ENCODE assay signal across 26 cellular contexts in the genomic region with DNA sequence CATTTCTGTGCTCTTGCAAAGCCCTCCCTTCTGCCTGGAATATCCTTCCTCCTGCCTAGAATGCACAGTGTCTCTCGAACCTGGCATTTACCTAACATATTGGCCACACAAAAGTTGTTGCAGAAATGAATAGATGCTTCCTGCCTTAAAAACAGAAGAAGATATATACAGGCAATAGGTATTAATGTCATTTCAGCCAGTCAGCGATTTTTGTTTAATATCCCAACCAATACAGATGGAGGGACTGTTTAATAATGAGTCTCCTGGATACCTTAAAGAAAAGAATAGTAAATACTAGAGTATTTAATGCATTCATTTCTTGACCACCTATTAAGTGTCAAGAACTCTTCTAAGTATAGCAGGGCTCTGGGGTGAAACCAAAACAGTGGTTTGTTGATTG.
A peak's percentile ranks its signal among the peaks of the same experiment; 100 is the strongest.
DNase-seq lines count a peak whose midpoint lies in the region; ATAC-seq, FAIRE-seq and TF ChIP-seq lines count a peak whose summit lies in the region.
"Had no signal": no experiment of that assay in that cellular context is flagged by ENCODE, and none has a peak within 500 bp of the region (broad histone marks: within the 10 kb centered on the region; RNA-seq: fewer than 3 reads in every experiment).

No MANE protein-coding gene starts in this region.

- H3K23ac ChIP-seq in H1 (ENCODE audit: insufficient read length): no peak overlapping the region

- H3K4me1 Mint-ChIP-seq in T-helper 17 cell: no peaks in the 10 kb centered on the region

- H3K9ac ChIP-seq in HepG2 (ENCODE audit: insufficient read depth, low read depth, low read length) (no peak overlapping the region), H1 (replicated peaks in 1 of 4; ENCODE audit: extremely low read depth in 1 of 4, low read depth in 3 of 4, low read length in 3 of 4) (no peak overlapping the region)
- H3K9ac ChIP-seq: BLaER1 had no signal

- H3K23me2 ChIP-seq in H1 (ENCODE audit: low read depth, low read length): no peaks in the 10 kb centered on the region

- H4K20me1 ChIP-seq in HepG2 (ENCODE audit: insufficient read depth, low read length) (no peaks in the 10 kb centered on the region), H1 (replicated peaks in 1 of 2; ENCODE audit: control insufficient read depth in 1 of 2, insufficient read depth in 2 of 2, low read length in 2 of 2) (no peaks in the 10 kb centered on the region)
- H4K20me1 ChIP-seq: BLaER1 had no signal

- POLR2A ChIA-PET in HepG2 (lab: Yijun Ruan, JAX): no interaction called here
- POLR2A ChIA-PET in H1 (lab: Charles Lee; ENCODE audit: partially characterized antibody): no interaction called here

- in situ Hi-C loops in HepG2 (cut with HindIII; ENCODE audit: extremely low pct_ligation_motif_present, low pct_unique_long_range_greater_than_20kb): no loop called here

- no peak overlapping the region for H2BK15ac ChIP-seq in H1 (ENCODE audit: low read length)

- H3K27ac ChIP-seq in HepG2 (ENCODE audit: extremely low read length, insufficient read depth, low read length) (no peak overlapping the region), right lobe of liver (no peak overlapping the region), H1 (ENCODE audit: low read depth, low read length) (no peak overlapping the region)
- H3K27ac ChIP-seq: 22Rv1, BLaER1 had no signal

- TF ChIP-seq RAD21 in HepG2 (CRISPR knock-in tag; IDR thresholded peaks at IDR 0.05) (no peak), H1 (IDR thresholded peaks at IDR 0.05 in 1 of 2, conservative IDR thresholded peaks at IDR 0.05 in 1 of 2; ENCODE audit: low read depth in 2 of 2, low read length in 2 of 2) (no peak)

- no peak overlapping the region for H2BK12ac ChIP-seq in H1 (ENCODE audit: low read depth, low read length)

- H2BK120ac ChIP-seq in H1 (replicated peaks; ENCODE audit: low read depth, low read length): no peak overlapping the region

- DNase-seq in HepG2 (ENCODE audit: low spot score): no peak
- no peak for DNase-seq in right lobe of liver
- DNase-seq in T-helper 17 cell: no peak
- no peak for DNase-seq in H1 (ENCODE audit: low read depth in 1 of 2, low spot score in 2 of 2)
- DNase-seq in NCI-H748 treated with DMSO at 0.1 percent for 48 hours (lab: John Stamatoyannopoulos, UW): no peak
- no peak for DNase-seq in activated naive CD4-positive, alpha-beta T cell treated with Interleukin-2 at 50 U/mL for 16 hours
- DNase-seq: ACHN; BE2C; C1 segment of cervical spinal cord; CD4-positive, alpha-beta memory T cell; CD4-positive, CD25-positive, alpha-beta regulatory T cell; CD8-positive, alpha-beta memory T cell; COR-L47; DMS 273 treated with DMSO at 0.1 percent for 48 hours; DMS153; DMS53; DMS79; DND-41; EL; GDM1 had no signal

- H3K4me2 ChIP-seq in HepG2 (ENCODE audit: low read depth, low read length) (no peak overlapping the region), H1 (ENCODE audit: insufficient read depth in 1 of 2, low read depth in 2 of 2, low read length in 2 of 2) (no peak overlapping the region)
- H3K4me2 ChIP-seq: BLaER1 had no signal

- FAIRE-seq in HepG2 (lab: Jason Lieb, UNC) (no peak), H1 (lab: Jason Lieb, UNC) (no peak)
- FAIRE-seq: GM12878, GM12892, GM18507 had no signal

- no peaks in the 10 kb centered on the region for H3K27me3 Mint-ChIP-seq in T-helper 17 cell
- H3K27me3 Mint-ChIP-seq: CD4-positive, alpha-beta memory T cell; CD4-positive, CD25-positive, alpha-beta regulatory T cell; CD8-positive, alpha-beta memory T cell had no signal

- no peak overlapping the region for H3K56ac ChIP-seq in H1 (replicated peaks; ENCODE audit: insufficient read length, low read depth, low read length)

- H3K79me1 ChIP-seq in H1 (ENCODE audit: low read depth, low read length): no peaks in the 10 kb centered on the region; the same call in 1 of the 2 replicates

- no peaks in the 10 kb centered on the region for H3K4me1 ChIP-seq in HepG2 (ENCODE audit: insufficient read depth, low read length)
- peaks cover 0 to 8% (median 0%) of the 10 kb centered on the region in 4 donors for H3K4me1 ChIP-seq in right lobe of liver
- no peaks in the 10 kb centered on the region for H3K4me1 ChIP-seq in H1 (replicated peaks in 1 of 4; ENCODE audit: control insufficient read depth in 3 of 4, insufficient read depth in 4 of 4, low read length in 3 of 4)
- H3K4me1 ChIP-seq: BE2C, BLaER1 had no signal

- no peak overlapping the region for H3K14ac ChIP-seq in H1 (ENCODE audit: insufficient read length)

- H2BK5ac ChIP-seq in H1 (ENCODE audit: low read depth, low read length): no peak overlapping the region

- no peak overlapping the region for H4K91ac ChIP-seq in H1 (replicated peaks; ENCODE audit: insufficient read length, low read length)

- no peak overlapping the region for H4K8ac ChIP-seq in H1 (ENCODE audit: extremely low read depth, insufficient read depth, low read length)

- H2AFZ ChIP-seq in HepG2 (ENCODE audit: low read length) (no peak overlapping the region), H1 (ENCODE audit: low read length) (no peak overlapping the region)

- H4K5ac ChIP-seq in H1 (ENCODE audit: insufficient read length, low read depth, low read length): no peak overlapping the region

- no peak overlapping the region for H3K4me3 ChIP-seq in HepG2 (replicated peaks in 1 of 3; ENCODE audit: insufficient read depth in 1 of 3, low read depth in 2 of 3, low read length in 3 of 3)
- H3K4me3 ChIP-seq in right lobe of liver: no peak overlapping the region
- no peak overlapping the region for H3K4me3 ChIP-seq in H1 (ENCODE audit: extremely low read depth in 1 of 4, insufficient read depth in 2 of 4, low read depth in 3 of 4, low read length in 4 of 4)
- H3K4me3 ChIP-seq: BLaER1, GM12878 had no signal

- no TSS peak for BruUV-seq in HepG2 (replicated peaks; lab: Mats Ljungman, UMichigan)

- no peak overlapping the region for H3K4ac ChIP-seq in H1 (replicated peaks; ENCODE audit: insufficient read length, low read depth, low read length)

- CTCF ChIA-PET in HepG2 (lab: Yijun Ruan, JAX; ENCODE audit: low intra/inter-chr PET ratio, low total read pairs): no interaction called here
- CTCF ChIA-PET in H1 (lab: Charles Lee; ENCODE audit: partially characterized antibody): interaction anchor here (2.0 kb wide), 1 partner anchor 14 kb away, joined by 4 read pairs; no protein-coding TSS in a partner anchor

- H3K4me3 Mint-ChIP-seq in T-helper 17 cell: no peak overlapping the region
- H3K4me3 Mint-ChIP-seq: CD14-positive monocyte; CD4-positive, alpha-beta memory T cell; CD4-positive, CD25-positive, alpha-beta regulatory T cell; CD8-positive, alpha-beta memory T cell had no signal

- TF ChIP-seq EP300 in HepG2 (IDR thresholded peaks at IDR 0.05; ENCODE audit: low read depth in 2 of 2, low read length in 2 of 2) (no peak), HepG2 (CRISPR knock-in tag; IDR thresholded peaks at IDR 0.05; ENCODE audit: borderline replicate concordance) (no peak), H1 (IDR thresholded peaks at IDR 0.05; ENCODE audit: borderline replicate concordance in 1 of 2, low read depth in 2 of 2, low read length in 2 of 2) (no peak)

- ATAC-seq in HepG2 (no peak), right lobe of liver (no peak), T-helper 17 cell (no peak)
- ATAC-seq: GM12878 had no signal

- H3K79me2 ChIP-seq in HepG2 (ENCODE audit: insufficient read depth, low read length) (no peaks in the 10 kb centered on the region), H1 (ENCODE audit: control insufficient read depth in 1 of 2, insufficient read depth in 2 of 2, low read length in 2 of 2) (no peaks in the 10 kb centered on the region)

- intact Hi-C loops in HepG2 (cut with micrococcal nuclease; ENCODE audit: unreplicated experiment): no loop called here
- intact Hi-C loops in right lobe of liver (cut with DNase I): no loop called here

- TF ChIP-seq CTCF in HepG2 (CRISPR knock-in tag; IDR thresholded peaks at IDR 0.05): no peak
- TF ChIP-seq CTCF in right lobe of liver (IDR thresholded peaks at IDR 0.05): no peak
- TF ChIP-seq CTCF in H1 (IDR thresholded peaks at IDR 0.05; ENCODE audit: control extremely low read depth in 1 of 3, insufficient read depth in 1 of 3, low read depth in 1 of 3, low read length in 3 of 3): no peak

- H3K36me3 Mint-ChIP-seq in T-helper 17 cell (ENCODE audit: low read depth): peaks cover 7% of the 10 kb centered on the region

- H2BK20ac ChIP-seq in H1 (ENCODE audit: low read length): no peak overlapping the region

- no peak overlapping the region for H3K18ac ChIP-seq in H1 (ENCODE audit: extremely low read depth, low read length)

- no peaks in the 10 kb centered on the region for H3K27me3 ChIP-seq in HepG2 (ENCODE audit: control insufficient read depth in 1 of 2, insufficient read depth in 2 of 2, low read length in 2 of 2)
- H3K27me3 ChIP-seq in right lobe of liver: no peaks in the 10 kb centered on the region
- no peaks in the 10 kb centered on the region for H3K27me3 ChIP-seq in H1 (replicated peaks in 1 of 4; ENCODE audit: control insufficient read depth in 3 of 4, extremely low read depth in 1 of 4, insufficient read depth in 3 of 4, low read length in 3 of 4)
- H3K27me3 ChIP-seq: BE2C, BLaER1 had no signal

- peak overlapping the region; percentile 39 for H3K27ac Mint-ChIP-seq in T-helper 17 cell
- H3K27ac Mint-ChIP-seq: CD4-positive, CD25-positive, alpha-beta regulatory T cell had no signal

- H3K9me3 ChIP-seq in HepG2 (ENCODE audit: low read length) (no peaks in the 10 kb centered on the region), right lobe of liver (no peaks in the 10 kb centered on the region), T-helper 17 cell (ENCODE audit: control insufficient read depth, low read length, poor library complexity, severe bottlenecking) (no peaks in the 10 kb centered on the region), H1 (ENCODE audit: insufficient read depth in 2 of 2, low read depth in 1 of 2, low read length in 1 of 2) (no peaks in the 10 kb centered on the region; a peak in 1 of 4 replicates)
- H3K9me3 ChIP-seq: BE2C, BLaER1 had no signal

- WGBS in HepG2 (ENCODE audit: low lambda C conversion rate): 0% methylated on average over 2 of the region's 2 CpGs
- 89% methylated on average over 2 of the region's 2 CpGs for WGBS in right lobe of liver (ENCODE audit: insufficient coverage, low coverage, low lambda C conversion rate, missing lambda C conversion rate)
- WGBS in H1 (ENCODE audit: extremely low coverage in 1 of 2, insufficient coverage in 1 of 2, insufficient read length in 1 of 2, insufficient replicate concordance in 2 of 2, low coverage in 1 of 2, low lambda C conversion rate in 2 of 2, missing lambda C conversion rate in 1 of 2), 2 experiments: 91% methylated on average over 2 of the region's 2 CpGs; no CpG with 5 or more reads in 1 of the 2 experiments

- H2AK5ac ChIP-seq in H1 (ENCODE audit: low read depth, low read length): no peak overlapping the region

- TF ChIP-seq POLR2A in HepG2 (IDR thresholded peaks at IDR 0.05; ENCODE audit: insufficient read depth in 1 of 2, low read depth in 2 of 2, low read length in 2 of 2) (no peak), right lobe of liver (IDR thresholded peaks at IDR 0.05) (no peak), H1 (IDR thresholded peaks at IDR 0.05; ENCODE audit: control extremely low read depth in 1 of 2, low read depth in 2 of 2, low read length in 2 of 2) (no peak)

- H3K36me3 ChIP-seq in HepG2 (replicated peaks in 1 of 2; ENCODE audit: control insufficient read depth in 1 of 2, insufficient read depth in 2 of 2, low read length in 2 of 2) (no peaks in the 10 kb centered on the region), right lobe of liver (no peaks in the 10 kb centered on the region), H1 (ENCODE audit: control insufficient read depth in 2 of 4, insufficient read depth in 4 of 4, low read length in 3 of 4) (no peaks in the 10 kb centered on the region; a peak in 1 of 8 replicates)
- H3K36me3 ChIP-seq: BE2C had no signal
